Comparison of ENCODE assay signal across 1 cellular context in genomic region chr6:20826378-20826777, GRCh38.
A peak's percentile ranks its signal among the peaks of the same experiment; 100 is the strongest.
TF ChIP-seq lines count a peak whose summit lies in the region.

No MANE protein-coding gene starts in this region.

TF ChIP-seq in K562, 482 proteins besides CTCF, POLR2A, EP300 and RAD21 (continued from another document and continues in another):
- no peak for TF ChIP-seq CUX1 (CRISPR knock-in tag; IDR thresholded peaks at IDR 0.05)
- TF ChIP-seq, protein P1, sequence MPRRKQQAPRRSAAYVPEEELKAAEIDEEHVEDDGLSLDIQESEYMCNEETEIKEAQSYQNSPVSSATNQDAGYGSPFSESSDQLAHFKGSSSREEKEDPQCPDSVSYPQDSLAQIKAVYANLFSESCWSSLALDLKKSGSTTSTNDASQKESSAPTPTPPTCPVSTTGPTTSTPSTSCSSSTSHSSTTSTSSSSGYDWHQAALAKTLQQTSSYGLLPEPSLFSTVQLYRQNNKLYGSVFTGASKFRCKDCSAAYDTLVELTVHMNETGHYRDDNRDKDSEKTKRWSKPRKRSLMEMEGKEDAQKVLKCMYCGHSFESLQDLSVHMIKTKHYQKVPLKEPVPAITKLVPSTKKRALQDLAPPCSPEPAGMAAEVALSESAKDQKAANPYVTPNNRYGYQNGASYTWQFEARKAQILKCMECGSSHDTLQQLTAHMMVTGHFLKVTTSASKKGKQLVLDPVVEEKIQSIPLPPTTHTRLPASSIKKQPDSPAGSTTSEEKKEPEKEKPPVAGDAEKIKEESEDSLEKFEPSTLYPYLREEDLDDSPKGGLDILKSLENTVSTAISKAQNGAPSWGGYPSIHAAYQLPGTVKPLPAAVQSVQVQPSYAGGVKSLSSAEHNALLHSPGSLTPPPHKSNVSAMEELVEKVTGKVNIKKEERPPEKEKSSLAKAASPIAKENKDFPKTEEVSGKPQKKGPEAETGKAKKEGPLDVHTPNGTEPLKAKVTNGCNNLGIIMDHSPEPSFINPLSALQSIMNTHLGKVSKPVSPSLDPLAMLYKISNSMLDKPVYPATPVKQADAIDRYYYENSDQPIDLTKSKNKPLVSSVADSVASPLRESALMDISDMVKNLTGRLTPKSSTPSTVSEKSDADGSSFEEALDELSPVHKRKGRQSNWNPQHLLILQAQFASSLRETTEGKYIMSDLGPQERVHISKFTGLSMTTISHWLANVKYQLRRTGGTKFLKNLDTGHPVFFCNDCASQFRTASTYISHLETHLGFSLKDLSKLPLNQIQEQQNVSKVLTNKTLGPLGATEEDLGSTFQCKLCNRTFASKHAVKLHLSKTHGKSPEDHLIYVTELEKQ (CRISPR knock-in tag; IDR thresholded peaks at IDR 0.05) = no peak
- TF ChIP-seq, protein P2, sequence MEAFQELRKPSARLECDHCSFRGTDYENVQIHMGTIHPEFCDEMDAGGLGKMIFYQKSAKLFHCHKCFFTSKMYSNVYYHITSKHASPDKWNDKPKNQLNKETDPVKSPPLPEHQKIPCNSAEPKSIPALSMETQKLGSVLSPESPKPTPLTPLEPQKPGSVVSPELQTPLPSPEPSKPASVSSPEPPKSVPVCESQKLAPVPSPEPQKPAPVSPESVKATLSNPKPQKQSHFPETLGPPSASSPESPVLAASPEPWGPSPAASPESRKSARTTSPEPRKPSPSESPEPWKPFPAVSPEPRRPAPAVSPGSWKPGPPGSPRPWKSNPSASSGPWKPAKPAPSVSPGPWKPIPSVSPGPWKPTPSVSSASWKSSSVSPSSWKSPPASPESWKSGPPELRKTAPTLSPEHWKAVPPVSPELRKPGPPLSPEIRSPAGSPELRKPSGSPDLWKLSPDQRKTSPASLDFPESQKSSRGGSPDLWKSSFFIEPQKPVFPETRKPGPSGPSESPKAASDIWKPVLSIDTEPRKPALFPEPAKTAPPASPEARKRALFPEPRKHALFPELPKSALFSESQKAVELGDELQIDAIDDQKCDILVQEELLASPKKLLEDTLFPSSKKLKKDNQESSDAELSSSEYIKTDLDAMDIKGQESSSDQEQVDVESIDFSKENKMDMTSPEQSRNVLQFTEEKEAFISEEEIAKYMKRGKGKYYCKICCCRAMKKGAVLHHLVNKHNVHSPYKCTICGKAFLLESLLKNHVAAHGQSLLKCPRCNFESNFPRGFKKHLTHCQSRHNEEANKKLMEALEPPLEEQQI (IDR thresholded peaks at IDR 0.05) = no peak
- TF ChIP-seq ZNF707 (CRISPR knock-in tag; conservative IDR thresholded peaks at IDR 0.05) = no peak
- no peak for TF ChIP-seq TBP (optimal IDR thresholded peaks at IDR 0.05; ENCODE audit: low read depth, low read length)
- no peak for TF ChIP-seq NELFE (IDR thresholded peaks at IDR 0.05; ENCODE audit: insufficient read depth, insufficient read length)
- TF ChIP-seq HDAC2 (IDR thresholded peaks at IDR 0.05) = peak; percentile 60; the same call in 1 of the 2 replicates
- TF ChIP-seq, protein P3, sequence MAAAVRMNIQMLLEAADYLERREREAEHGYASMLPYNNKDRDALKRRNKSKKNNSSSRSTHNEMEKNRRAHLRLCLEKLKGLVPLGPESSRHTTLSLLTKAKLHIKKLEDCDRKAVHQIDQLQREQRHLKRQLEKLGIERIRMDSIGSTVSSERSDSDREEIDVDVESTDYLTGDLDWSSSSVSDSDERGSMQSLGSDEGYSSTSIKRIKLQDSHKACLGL (CRISPR knock-in tag; IDR thresholded peaks at IDR 0.05; ENCODE audit: borderline replicate concordance, poor library complexity, severe bottlenecking) = no peak
- TF ChIP-seq GTF2F1 (IDR thresholded peaks at IDR 0.05; ENCODE audit: low read depth, low read length) = no peak
- TF ChIP-seq TRIM24 (IDR thresholded peaks at IDR 0.05) = peak in 1 of 2 experiments; percentile 47; a peak in 1 of 4 replicates
- no peak for TF ChIP-seq ZSCAN32 (CRISPR knock-in tag; IDR thresholded peaks at IDR 0.05)
- TF ChIP-seq CC2D1A (IDR thresholded peaks at IDR 0.05) = no peak
- TF ChIP-seq CBFA2T3 (IDR thresholded peaks at IDR 0.05) = peak; percentile 89
- TF ChIP-seq, protein P4, sequence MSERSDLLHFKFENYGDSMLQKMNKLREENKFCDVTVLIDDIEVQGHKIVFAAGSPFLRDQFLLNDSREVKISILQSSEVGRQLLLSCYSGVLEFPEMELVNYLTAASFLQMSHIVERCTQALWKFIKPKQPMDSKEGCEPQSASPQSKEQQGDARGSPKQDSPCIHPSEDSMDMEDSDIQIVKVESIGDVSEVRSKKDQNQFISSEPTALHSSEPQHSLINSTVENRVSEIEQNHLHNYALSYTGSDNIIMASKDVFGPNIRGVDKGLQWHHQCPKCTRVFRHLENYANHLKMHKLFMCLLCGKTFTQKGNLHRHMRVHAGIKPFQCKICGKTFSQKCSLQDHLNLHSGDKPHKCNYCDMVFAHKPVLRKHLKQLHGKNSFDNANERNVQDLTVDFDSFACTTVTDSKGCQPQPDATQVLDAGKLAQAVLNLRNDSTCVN (CRISPR knock-in tag; IDR thresholded peaks at IDR 0.05) = no peak
- TF ChIP-seq ZNF740 (CRISPR knock-in tag; IDR thresholded peaks at IDR 0.05) = no peak
- TF ChIP-seq ZNF740 (tag; IDR thresholded peaks at IDR 0.05) = no peak
- TF ChIP-seq BHLHE40 (IDR thresholded peaks at IDR 0.05; ENCODE audit: low read length) = peak; percentile 84; the same call in 1 of the 2 replicates
- TF ChIP-seq SIRT6 (IDR thresholded peaks at IDR 0.05; ENCODE audit: low read depth, low read length) = no peak
- TF ChIP-seq TRIM25 (IDR thresholded peaks at IDR 0.05; ENCODE audit: borderline replicate concordance) = no peak
- peak; percentile 87 for TF ChIP-seq SMARCA4 (IDR thresholded peaks at IDR 0.05)
- no peak for TF ChIP-seq U2AF1 (optimal IDR thresholded peaks at IDR 0.05; ENCODE audit: low read depth, low read length)
- peak; percentile 38 for TF ChIP-seq DACH1 (IDR thresholded peaks at IDR 0.05; ENCODE audit: partially characterized antibody)
- TF ChIP-seq ZNF134 (CRISPR knock-in tag; conservative IDR thresholded peaks at IDR 0.05) = no peak
- peak; percentile 31; the same call in 1 of the 2 replicates for TF ChIP-seq L3MBTL2 (IDR thresholded peaks at IDR 0.05)
- no peak for TF ChIP-seq ZNF592 (IDR thresholded peaks at IDR 0.05)
- no peak for TF ChIP-seq ZBTB2 (IDR thresholded peaks at IDR 0.05)
- peak; percentile 89 for TF ChIP-seq SMARCE1 (IDR thresholded peaks at IDR 0.05)
- TF ChIP-seq MAFK (IDR thresholded peaks at IDR 0.05; ENCODE audit: low read length) = no peak
- TF ChIP-seq JUNB (CRISPR knock-in tag; conservative IDR thresholded peaks at IDR 0.05) = no peak
- no peak for TF ChIP-seq KHSRP (IDR thresholded peaks at IDR 0.05)
- no peak for TF ChIP-seq TARDBP (IDR thresholded peaks at IDR 0.05)
- TF ChIP-seq, protein P5, sequence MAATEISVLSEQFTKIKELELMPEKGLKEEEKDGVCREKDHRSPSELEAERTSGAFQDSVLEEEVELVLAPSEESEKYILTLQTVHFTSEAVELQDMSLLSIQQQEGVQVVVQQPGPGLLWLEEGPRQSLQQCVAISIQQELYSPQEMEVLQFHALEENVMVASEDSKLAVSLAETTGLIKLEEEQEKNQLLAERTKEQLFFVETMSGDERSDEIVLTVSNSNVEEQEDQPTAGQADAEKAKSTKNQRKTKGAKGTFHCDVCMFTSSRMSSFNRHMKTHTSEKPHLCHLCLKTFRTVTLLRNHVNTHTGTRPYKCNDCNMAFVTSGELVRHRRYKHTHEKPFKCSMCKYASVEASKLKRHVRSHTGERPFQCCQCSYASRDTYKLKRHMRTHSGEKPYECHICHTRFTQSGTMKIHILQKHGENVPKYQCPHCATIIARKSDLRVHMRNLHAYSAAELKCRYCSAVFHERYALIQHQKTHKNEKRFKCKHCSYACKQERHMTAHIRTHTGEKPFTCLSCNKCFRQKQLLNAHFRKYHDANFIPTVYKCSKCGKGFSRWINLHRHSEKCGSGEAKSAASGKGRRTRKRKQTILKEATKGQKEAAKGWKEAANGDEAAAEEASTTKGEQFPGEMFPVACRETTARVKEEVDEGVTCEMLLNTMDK (IDR thresholded peaks at IDR 0.05; ENCODE audit: borderline replicate concordance, insufficient read depth, low read depth, low read length, poor library complexity, severe bottlenecking) = no peak
- TF ChIP-seq KAT7 (CRISPR knock-in tag; IDR thresholded peaks at IDR 0.05; ENCODE audit: borderline replicate concordance) = no peak
- TF ChIP-seq ZNF41 (CRISPR knock-in tag; conservative IDR thresholded peaks at IDR 0.05) = no peak
- no peak for TF ChIP-seq PYGO2 (tag; IDR thresholded peaks at IDR 0.05)
- TF ChIP-seq FOXA1 (IDR thresholded peaks at IDR 0.05; ENCODE audit: borderline replicate concordance) = no peak
